ENCODE assay signal across 9 cellular contexts in genomic region chr7:7970620-7971307, GRCh38. TPM values are rescaled to one million over a fixed set of nuclear protein-coding genes. Genes with fewer than 3 reads are reported as not detected.
DNase-seq lines count a peak whose midpoint lies in the region; ATAC-seq, FAIRE-seq and TF ChIP-seq lines count a peak whose summit lies in the region.
"Had no signal": no experiment of that assay in that cellular context is flagged by ENCODE, and none has a peak within 500 bp of the region (broad histone marks: within the 10 kb centered on the region; RNA-seq: fewer than 3 reads in every experiment).

No MANE protein-coding gene starts in this region.

- 28 to 39% methylated on average over 5 of the region's 5 CpGs for WGBS in heart right ventricle, 2 donors
- WGBS in small intestine, 3 donors = 29 to 38% (median 31%) methylated on average over 5 of the region's 5 CpGs

- no peak for DNase-seq in heart right ventricle
- no peak for DNase-seq in Right ventricle myocardium superior
- DNase-seq in foreskin fibroblast = peak in 1 of 2 donors; percentile 74
- DNase-seq in small intestine = peak; percentile 23
- no peak for DNase-seq in NCI-H1436 treated with DMSO at 0.1 percent for 48 hours (lab: John Stamatoyannopoulos, UW)
- no peak for DNase-seq in activated CD4-positive, alpha-beta memory T cell treated with anti-CD3 and anti-CD28 coated beads, Interleukin-2, amount 10 ng/mL, durations not matched to agents 7 days and 5 days
- no peak for DNase-seq in activated CD4-positive, CD25-positive, alpha-beta regulatory T cell (lab: John Stamatoyannopoulos, UW)

- no peaks in the 10 kb centered on the region for H3K9me3 ChIP-seq in heart right ventricle
- no peaks in the 10 kb centered on the region for H3K9me3 ChIP-seq in small intestine (ENCODE audit: control insufficient read depth, low read depth)

- peaks cover 0 to 35% (median 13%) of the 10 kb centered on the region in 9 donors for H3K4me1 ChIP-seq in heart right ventricle
- no peaks in the 10 kb centered on the region for H3K4me1 ChIP-seq in small intestine (ENCODE audit: control insufficient read depth in 2 of 2, insufficient read depth in 1 of 2, low read depth in 1 of 2, low read length in 1 of 2)

- FAIRE-seq in small intestine (lab: Jason Lieb, UNC) = no peak
- FAIRE-seq: colon had no signal

- H3K27ac Mint-ChIP-seq in activated CD4-positive, alpha-beta memory T cell treated with anti-CD3 and anti-CD28 coated beads, Interleukin-2, amount 10 ng/mL, durations not matched to agents 7 days and 5 days = no peak overlapping the region

- H3K4me1 Mint-ChIP-seq in activated CD4-positive, alpha-beta memory T cell treated with anti-CD3 and anti-CD28 coated beads, Interleukin-2, amount 10 ng/mL, durations not matched to agents 7 days and 5 days = peaks cover 19% of the 10 kb centered on the region

- POLR2A ChIA-PET in activated CD4-positive, alpha-beta memory T cell treated with anti-CD3 and anti-CD28 coated beads, Interleukin-2, amount 10 ng/mL, durations not matched to agents 7 days and 5 days (lab: Charles Lee) = interaction anchor here (1.0 to 9.3 kb wide), 18 partner anchors 9 to 789 kb away, joined by 3 to 124 read pairs (median 6); partner anchors contain the start of gene UMAD1

- H3K4me3 ChIP-seq in heart right ventricle (peak overlapping the region; percentile 48 to 100 (median 90)), foreskin fibroblast (ENCODE audit: low read depth in 1 of 2, low read length in 2 of 2) (peak overlapping the region; percentile 78 to 87), small intestine (ENCODE audit: low read depth in 1 of 2, low read length in 2 of 2) (peak overlapping the region; percentile 86 to 87)

- no peaks in the 10 kb centered on the region for H3K9me3 Mint-ChIP-seq in activated CD4-positive, alpha-beta memory T cell treated with anti-CD3 and anti-CD28 coated beads, Interleukin-2, amount 10 ng/mL, durations not matched to agents 7 days and 5 days

- H3K27ac ChIP-seq in heart right ventricle (peak overlapping the region in 4 of 10 donors; percentile 35 to 84 (median 50)), small intestine (ENCODE audit: low read depth in 1 of 2, low read length in 1 of 2) (peak overlapping the region in 1 of 2 donors; percentile 56)

- H3K4me3 Mint-ChIP-seq in activated CD4-positive, alpha-beta memory T cell treated with anti-CD3 and anti-CD28 coated beads, Interleukin-2, amount 10 ng/mL, durations not matched to agents 7 days and 5 days = no peak overlapping the region

- intact Hi-C loops in heart right ventricle (cut with DNase I) (loop anchor here in 2 of 10 donors (10.0 kb wide), 2 partner anchors 234 to 286 kb away; no protein-coding TSS in a partner anchor), Right ventricle myocardium superior (cut with DNase I) (no loop called here)

- CTCF ChIA-PET in activated CD4-positive, alpha-beta memory T cell treated with anti-CD3 and anti-CD28 coated beads, Interleukin-2, amount 10 ng/mL, durations not matched to agents 7 days and 5 days (lab: Charles Lee) = interaction anchor here (0.8 to 2.4 kb wide), 11 partner anchors 8 to 325 kb away, joined by 3 to 9 read pairs (median 4); no protein-coding TSS in a partner anchor

- H3K27me3 Mint-ChIP-seq in activated CD4-positive, alpha-beta memory T cell treated with anti-CD3 and anti-CD28 coated beads, Interleukin-2, amount 10 ng/mL, durations not matched to agents 7 days and 5 days = no peaks in the 10 kb centered on the region

- ATAC-seq in heart right ventricle (no peak), Right ventricle myocardium superior (ENCODE audit: poor library complexity) (no peak)

- no peaks in the 10 kb centered on the region for H3K27me3 ChIP-seq in heart right ventricle
- H3K27me3 ChIP-seq in small intestine (ENCODE audit: control insufficient read depth in 2 of 2, insufficient read depth in 2 of 2, low read length in 2 of 2) = no peaks in the 10 kb centered on the region

- no peaks in the 10 kb centered on the region for H3K36me3 Mint-ChIP-seq in activated CD4-positive, alpha-beta memory T cell treated with anti-CD3 and anti-CD28 coated beads, Interleukin-2, amount 10 ng/mL, durations not matched to agents 7 days and 5 days (ENCODE audit: low read depth)

- TF ChIP-seq CTCF in heart right ventricle (IDR thresholded peaks at IDR 0.05) = no peak
- TF ChIP-seq CTCF in foreskin fibroblast (IDR thresholded peaks at IDR 0.05; ENCODE audit: low read depth, low read length) = no peak

- H3K36me3 ChIP-seq in heart right ventricle = no peaks in the 10 kb centered on the region
- no peaks in the 10 kb centered on the region for H3K36me3 ChIP-seq in small intestine (ENCODE audit: control insufficient read depth in 2 of 2, insufficient read depth in 2 of 2, low read length in 2 of 2)

TF ChIP-seq in PFSK-1, 5 proteins besides CTCF, POLR2A, EP300 and RAD21:
- TF ChIP-seq FOXP2 (optimal IDR thresholded peaks at IDR 0.05; ENCODE audit: borderline replicate concordance, extremely low read depth, extremely low read length, insufficient read depth) = peak; percentile 47
- peak; percentile 100 for TF ChIP-seq SIN3A (IDR thresholded peaks at IDR 0.05; ENCODE audit: borderline replicate concordance, insufficient read depth, low read length)
- peak in 1 of 2 experiments; percentile 21; a peak in 1 of 4 replicates for TF ChIP-seq REST (IDR thresholded peaks at IDR 0.05; ENCODE audit: insufficient read depth in 1 of 2, low read depth in 2 of 2, low read length in 2 of 2)
- TF ChIP-seq POLR2AphosphoS5 (IDR thresholded peaks at IDR 0.05; ENCODE audit: low read depth, low read length) = peak; percentile 58; the same call in 1 of the 2 replicates
- no peak; the same call in 1 of the 2 replicates for TF ChIP-seq TAF1 (IDR thresholded peaks at IDR 0.05; ENCODE audit: borderline replicate concordance, insufficient read depth, low read length)

RNA-seq across cellular contexts. Expression of gene GLCCI1, which starts 2.2 kb away (rescaled TPM):
- total RNA-seq in heart right ventricle (10 to 100 TPM in 2 of 10 donors, 1 to 10 TPM in 8; 3.6 to 13.0 (median 7.6) TPM), Right ventricle myocardium superior (4.0 TPM)
- polyA plus RNA-seq in heart right ventricle (1 to 10 TPM in 1 of 2 donors, under 1 TPM in 1; 0.75 to 3.3 TPM), small intestine (1 to 10 TPM; 2.7 to 6.2 (median 3.8) TPM)
- 9.2 TPM for polyA plus RNA-seq in PFSK-1 (2012; ENCODE audit: insufficient read length, low read depth)
- total RNA-seq in activated CD4-positive, alpha-beta memory T cell treated with anti-CD3 and anti-CD28 coated beads, Interleukin-2, amount 10 ng/mL, durations not matched to agents 7 days and 5 days = 10 to 100 TPM; 25.4 to 29.0 TPM
